13 cellular contexts compared by ENCODE assay signal in the genomic region with DNA sequence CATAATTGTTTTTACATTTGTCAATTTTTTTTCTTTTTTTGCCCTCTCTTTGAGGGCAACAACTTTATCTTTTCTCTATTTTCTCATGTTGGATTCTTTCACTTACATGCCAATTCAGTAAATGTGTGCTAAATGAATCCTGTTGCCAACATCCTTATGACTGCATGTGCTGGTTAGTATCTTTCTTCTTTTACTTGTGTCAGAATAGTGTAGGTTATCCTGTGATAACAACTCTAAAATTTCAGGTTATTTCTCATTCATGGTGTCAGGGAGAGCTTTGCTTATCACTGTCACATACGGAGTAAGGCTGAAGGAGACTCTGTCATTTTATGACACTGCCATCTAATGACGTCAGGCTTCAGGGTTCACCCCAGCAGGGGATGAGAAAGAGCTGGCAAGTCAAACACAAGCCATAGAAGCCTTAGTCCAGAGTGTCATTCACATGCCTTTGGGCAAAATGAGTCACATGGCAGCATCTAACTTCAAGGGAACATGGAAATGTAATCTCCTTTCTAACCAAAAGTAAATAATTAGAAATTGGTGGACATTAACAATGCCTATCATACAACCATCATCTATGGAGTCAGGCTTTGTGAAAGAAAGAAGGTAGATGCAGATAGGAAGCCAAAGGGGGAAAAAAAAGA.
A peak's percentile ranks its signal among the peaks of the same experiment; 100 is the strongest.
DNase-seq lines count a peak whose midpoint lies in the region; ATAC-seq and TF ChIP-seq lines count a peak whose summit lies in the region.
"Had no signal": no experiment of that assay in that cellular context is flagged by ENCODE, and none has a peak within 500 bp of the region (broad histone marks: within the 10 kb centered on the region; RNA-seq: fewer than 3 reads in every experiment).

No MANE protein-coding gene starts in this region.

- intact Hi-C loops in esophagus muscularis mucosa (cut with DNase I): no loop called here

- CTCF ChIA-PET in WTC11 (lab: Charles Lee): no interaction called here

- TF ChIP-seq EP300 in esophagus muscularis mucosa (IDR thresholded peaks at IDR 0.05): no peak

- ATAC-seq in HG03108 (IDR thresholded peaks at IDR 0.05; ENCODE audit: unreplicated experiment): no peak
- ATAC-seq in WTC11: no peak

- H3K4me1 ChIP-seq in OCI-LY3 (ENCODE audit: low read length) (peaks cover 28% of the 10 kb centered on the region), esophagus muscularis mucosa (peaks cover 9 to 45% (median 40%) of the 10 kb centered on the region in 4 donors)

- in situ Hi-C loops in GM13976 (cut with MboI; ENCODE audit: low sequenced_read_pairs, unreplicated experiment): no loop called here

- TF ChIP-seq CTCF in 22Rv1 (IDR thresholded peaks at IDR 0.05): no peak
- no peak for TF ChIP-seq CTCF in GM13976 (IDR thresholded peaks at IDR 0.05; ENCODE audit: borderline replicate concordance, control extremely low read depth, extremely low read depth, insufficient read depth, missing control alignments)
- no peak; the same call in 1 of the 2 replicates for TF ChIP-seq CTCF in OCI-LY3 (IDR thresholded peaks at IDR 0.05; ENCODE audit: low read depth, low read length)
- TF ChIP-seq CTCF in WTC11 (IDR thresholded peaks at IDR 0.05): no peak
- no peak for TF ChIP-seq CTCF in esophagus muscularis mucosa (IDR thresholded peaks at IDR 0.05)

- no peak overlapping the region for H3K9ac ChIP-seq in OCI-LY3 (ENCODE audit: low read length)

- peaks cover 30% of the 10 kb centered on the region for H3K4me1 Mint-ChIP-seq in WTC11

- no peaks in the 10 kb centered on the region for H3K27me3 Mint-ChIP-seq in WTC11 (ENCODE audit: low read depth)

- no peaks in the 10 kb centered on the region for H4K20me1 ChIP-seq in OCI-LY3 (ENCODE audit: insufficient read depth, low read length)

- H3K27me3 ChIP-seq in OCI-LY3 (ENCODE audit: low read depth, low read length): no peaks in the 10 kb centered on the region
- no peaks in the 10 kb centered on the region for H3K27me3 ChIP-seq in esophagus muscularis mucosa
- H3K27me3 ChIP-seq: right atrium auricular region, uterus had no signal

- H2AFZ ChIP-seq in OCI-LY3 (ENCODE audit: low read depth, low read length): no peak overlapping the region

- POLR2A ChIA-PET in WTC11 (lab: Charles Lee): no interaction called here

- no peaks in the 10 kb centered on the region for H3K36me3 Mint-ChIP-seq in WTC11

- no peaks in the 10 kb centered on the region for H3K36me3 ChIP-seq in OCI-LY3 (replicated peaks; ENCODE audit: low read depth, low read length)
- no peaks in the 10 kb centered on the region for H3K36me3 ChIP-seq in esophagus muscularis mucosa
- H3K36me3 ChIP-seq: right atrium auricular region, uterus had no signal

- no peaks in the 10 kb centered on the region for H3K9me3 Mint-ChIP-seq in WTC11

- H3K79me2 ChIP-seq in OCI-LY3 (ENCODE audit: low read length): no peaks in the 10 kb centered on the region

- DNase-seq in GM13976 (ENCODE audit: low spot score) (peak; percentile 27), fibroblast of gingiva (ENCODE audit: low read depth) (peak; percentile 65), inferior parietal cortex (ENCODE audit: extremely low spot score) (no peak), WTC11 (ENCODE audit: low spot score) (no peak), esophagus muscularis mucosa (ENCODE audit: extremely low spot score) (no peak)
- DNase-seq: activated CD8-positive, alpha-beta memory T cell treated with anti-CD3 and anti-CD28 coated beads, Interleukin-2, amount 50 U/mL, for 48 hours; DND-41; NCI-H524; uterus had no signal

- H3K27ac ChIP-seq in 22Rv1 (peak overlapping the region; percentile 69), OCI-LY3 (ENCODE audit: low read length) (no peak overlapping the region), esophagus muscularis mucosa (replicated peaks in 1 of 4) (no peak overlapping the region)
- H3K27ac ChIP-seq: right atrium auricular region had no signal

- H3K27ac Mint-ChIP-seq in WTC11: no peak overlapping the region

- no peak overlapping the region for H3K4me3 Mint-ChIP-seq in WTC11

- H3K4me2 ChIP-seq in OCI-LY3 (ENCODE audit: low read length): peak overlapping the region; percentile 18; the same call in 1 of the 2 replicates

- no peak overlapping the region for H3K4me3 ChIP-seq in OCI-LY3 (ENCODE audit: low read length)
- no peak overlapping the region for H3K4me3 ChIP-seq in esophagus muscularis mucosa
- H3K4me3 ChIP-seq: right atrium auricular region, uterus had no signal

- TF ChIP-seq POLR2A in esophagus muscularis mucosa (IDR thresholded peaks at IDR 0.05; ENCODE audit: low read depth): no peak

- WGBS in esophagus muscularis mucosa: 68% methylated on average over 2 of the region's 2 CpGs

- no peaks in the 10 kb centered on the region for H3K9me3 ChIP-seq in OCI-LY3 (ENCODE audit: insufficient read depth, low read length)
- H3K9me3 ChIP-seq in esophagus muscularis mucosa: no peaks in the 10 kb centered on the region
- H3K9me3 ChIP-seq: right atrium auricular region, uterus had no signal

TF ChIP-seq in WTC11, 78 proteins besides CTCF, POLR2A, EP300 and RAD21:
- TF ChIP-seq, protein P1, sequence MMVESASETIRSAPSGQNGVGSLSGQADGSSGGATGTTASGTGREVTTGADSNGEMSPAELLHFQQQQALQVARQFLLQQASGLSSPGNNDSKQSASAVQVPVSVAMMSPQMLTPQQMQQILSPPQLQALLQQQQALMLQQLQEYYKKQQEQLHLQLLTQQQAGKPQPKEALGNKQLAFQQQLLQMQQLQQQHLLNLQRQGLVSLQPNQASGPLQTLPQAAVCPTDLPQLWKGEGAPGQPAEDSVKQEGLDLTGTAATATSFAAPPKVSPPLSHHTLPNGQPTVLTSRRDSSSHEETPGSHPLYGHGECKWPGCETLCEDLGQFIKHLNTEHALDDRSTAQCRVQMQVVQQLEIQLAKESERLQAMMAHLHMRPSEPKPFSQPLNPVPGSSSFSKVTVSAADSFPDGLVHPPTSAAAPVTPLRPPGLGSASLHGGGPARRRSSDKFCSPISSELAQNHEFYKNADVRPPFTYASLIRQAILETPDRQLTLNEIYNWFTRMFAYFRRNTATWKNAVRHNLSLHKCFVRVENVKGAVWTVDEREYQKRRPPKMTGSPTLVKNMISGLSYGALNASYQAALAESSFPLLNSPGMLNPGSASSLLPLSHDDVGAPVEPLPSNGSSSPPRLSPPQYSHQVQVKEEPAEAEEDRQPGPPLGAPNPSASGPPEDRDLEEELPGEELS (CRISPR knock-in tag; IDR thresholded peaks at IDR 0.05): no peak
- TF ChIP-seq, protein P2, sequence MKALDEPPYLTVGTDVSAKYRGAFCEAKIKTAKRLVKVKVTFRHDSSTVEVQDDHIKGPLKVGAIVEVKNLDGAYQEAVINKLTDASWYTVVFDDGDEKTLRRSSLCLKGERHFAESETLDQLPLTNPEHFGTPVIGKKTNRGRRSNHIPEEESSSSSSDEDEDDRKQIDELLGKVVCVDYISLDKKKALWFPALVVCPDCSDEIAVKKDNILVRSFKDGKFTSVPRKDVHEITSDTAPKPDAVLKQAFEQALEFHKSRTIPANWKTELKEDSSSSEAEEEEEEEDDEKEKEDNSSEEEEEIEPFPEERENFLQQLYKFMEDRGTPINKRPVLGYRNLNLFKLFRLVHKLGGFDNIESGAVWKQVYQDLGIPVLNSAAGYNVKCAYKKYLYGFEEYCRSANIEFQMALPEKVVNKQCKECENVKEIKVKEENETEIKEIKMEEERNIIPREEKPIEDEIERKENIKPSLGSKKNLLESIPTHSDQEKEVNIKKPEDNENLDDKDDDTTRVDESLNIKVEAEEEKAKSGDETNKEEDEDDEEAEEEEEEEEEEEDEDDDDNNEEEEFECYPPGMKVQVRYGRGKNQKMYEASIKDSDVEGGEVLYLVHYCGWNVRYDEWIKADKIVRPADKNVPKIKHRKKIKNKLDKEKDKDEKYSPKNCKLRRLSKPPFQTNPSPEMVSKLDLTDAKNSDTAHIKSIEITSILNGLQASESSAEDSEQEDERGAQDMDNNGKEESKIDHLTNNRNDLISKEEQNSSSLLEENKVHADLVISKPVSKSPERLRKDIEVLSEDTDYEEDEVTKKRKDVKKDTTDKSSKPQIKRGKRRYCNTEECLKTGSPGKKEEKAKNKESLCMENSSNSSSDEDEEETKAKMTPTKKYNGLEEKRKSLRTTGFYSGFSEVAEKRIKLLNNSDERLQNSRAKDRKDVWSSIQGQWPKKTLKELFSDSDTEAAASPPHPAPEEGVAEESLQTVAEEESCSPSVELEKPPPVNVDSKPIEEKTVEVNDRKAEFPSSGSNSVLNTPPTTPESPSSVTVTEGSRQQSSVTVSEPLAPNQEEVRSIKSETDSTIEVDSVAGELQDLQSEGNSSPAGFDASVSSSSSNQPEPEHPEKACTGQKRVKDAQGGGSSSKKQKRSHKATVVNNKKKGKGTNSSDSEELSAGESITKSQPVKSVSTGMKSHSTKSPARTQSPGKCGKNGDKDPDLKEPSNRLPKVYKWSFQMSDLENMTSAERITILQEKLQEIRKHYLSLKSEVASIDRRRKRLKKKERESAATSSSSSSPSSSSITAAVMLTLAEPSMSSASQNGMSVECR (CRISPR knock-in tag; IDR thresholded peaks at IDR 0.05; ENCODE audit: borderline replicate concordance): no peak
- TF ChIP-seq CBFB (CRISPR knock-in tag; IDR thresholded peaks at IDR 0.05; ENCODE audit: low read depth) (no peak), GTF2I (CRISPR knock-in tag; conservative IDR thresholded peaks at IDR 0.05) (no peak), KAT7 (CRISPR knock-in tag; IDR thresholded peaks at IDR 0.05; ENCODE audit: borderline replicate concordance) (no peak)

Comparison
In these comparisons a context has a peak if more than half of its experiments do, and no peak if none do; other contexts are left out.
1. DNase-seq: peak in GM13976 (single experiment) and fibroblast of gingiva (single experiment); none in inferior parietal cortex (single experiment), WTC11 (single experiment) and esophagus muscularis mucosa (single experiment).